Comparison of ENCODE assay signal across 7 cellular contexts in genomic region chr6:43608310-43608763, GRCh38. TPM values are rescaled to one million over a fixed set of nuclear protein-coding genes. Genes with fewer than 3 reads are reported as not detected.
DNase-seq lines count a peak whose midpoint lies in the region; FAIRE-seq and TF ChIP-seq lines count a peak whose summit lies in the region.

No MANE protein-coding gene starts in this region.

- 5% methylated on average over 5 of the region's 5 CpGs for WGBS in hepatocyte (ENCODE audit: low lambda C conversion rate, missing lambda C conversion rate)
- 4 to 7% (median 5%) methylated on average over 5 of the region's 5 CpGs for WGBS in small intestine, 3 donors

- H3K79me2 ChIP-seq in astrocyte (ENCODE audit: insufficient read depth, low read length) (no peaks in the 10 kb centered on the region), hepatocyte (no peaks in the 10 kb centered on the region)

- peak; percentile 74 for TF ChIP-seq CTCF in GM12865 (IDR thresholded peaks at IDR 0.05; ENCODE audit: insufficient read depth, low read depth, low read length, missing control alignments)
- peak; percentile 89 for TF ChIP-seq CTCF in astrocyte (IDR thresholded peaks at IDR 0.05; ENCODE audit: insufficient read depth, low read depth, low read length)
- peak; percentile 77 for TF ChIP-seq CTCF in hepatocyte (IDR thresholded peaks at IDR 0.05; ENCODE audit: poor library complexity)

- H3K9me3 ChIP-seq in astrocyte (ENCODE audit: insufficient read depth, low read depth, low read length): no peaks in the 10 kb centered on the region
- no peaks in the 10 kb centered on the region for H3K9me3 ChIP-seq in hepatocyte (ENCODE audit: low read depth)
- H3K9me3 ChIP-seq in small intestine (ENCODE audit: control insufficient read depth, low read depth): no peaks in the 10 kb centered on the region

- no peak overlapping the region for H3K9ac ChIP-seq in astrocyte (ENCODE audit: low read length)

- no peaks in the 10 kb centered on the region for H3K9me3 Mint-ChIP-seq in astrocyte (ENCODE audit: unreplicated experiment)

- no peaks in the 10 kb centered on the region for H3K27me3 Mint-ChIP-seq in astrocyte (ENCODE audit: low read depth, unreplicated experiment)

- H3K27ac ChIP-seq in astrocyte (ENCODE audit: low read depth, low read length) (no peak overlapping the region), hepatocyte (no peak overlapping the region), small intestine (ENCODE audit: low read depth in 1 of 2, low read length in 1 of 2) (no peak overlapping the region)

- FAIRE-seq in astrocyte (lab: Jason Lieb, UNC): no peak
- no peak for FAIRE-seq in small intestine (lab: Jason Lieb, UNC)

- peaks cover 29% of the 10 kb centered on the region for H3K36me3 ChIP-seq in astrocyte (ENCODE audit: insufficient read depth, low read length)
- no peaks in the 10 kb centered on the region for H3K36me3 ChIP-seq in hepatocyte (replicated peaks; ENCODE audit: insufficient read depth, low read depth)
- H3K36me3 ChIP-seq in small intestine (ENCODE audit: control insufficient read depth in 2 of 2, insufficient read depth in 2 of 2, low read length in 2 of 2): peaks cover 0 to 2% of the 10 kb centered on the region in 2 donors

- peak overlapping the region; percentile 16 for H3K27ac Mint-ChIP-seq in astrocyte (ENCODE audit: unreplicated experiment)

- H3K9me2 ChIP-seq in hepatocyte (replicated peaks; ENCODE audit: insufficient read depth): no peaks in the 10 kb centered on the region

- peak; percentile 71 for DNase-seq in GM12865 (ENCODE audit: low read depth)
- DNase-seq in NCI-H1694 (lab: John Stamatoyannopoulos, UW): peak; percentile 84
- peak in 4 of 5 donors; percentile 19 to 51 (median 35) for DNase-seq in T-helper 1 cell
- peak; percentile 61 for DNase-seq in astrocyte (ENCODE audit: low read depth)
- peak; percentile 87 for DNase-seq in hepatocyte (ENCODE audit: low spot score)
- DNase-seq in small intestine: peak; percentile 66
- no peak for DNase-seq in posterior vena cava (ENCODE audit: low spot score)

- peak overlapping the region; percentile 9 for H3K4me3 Mint-ChIP-seq in astrocyte (ENCODE audit: unreplicated experiment)

- no peak overlapping the region for H3K4me2 ChIP-seq in astrocyte (ENCODE audit: low read length)
- H3K4me2 ChIP-seq in hepatocyte: no peak overlapping the region

- H3K36me3 Mint-ChIP-seq in astrocyte (ENCODE audit: low read depth, unreplicated experiment): peaks cover 21% of the 10 kb centered on the region

- intact Hi-C loops in posterior vena cava (cut with DNase I): no loop called here

- H3K27me3 ChIP-seq in astrocyte (ENCODE audit: insufficient read depth, low read length): no peaks in the 10 kb centered on the region
- no peaks in the 10 kb centered on the region for H3K27me3 ChIP-seq in hepatocyte
- H3K27me3 ChIP-seq in small intestine (ENCODE audit: control insufficient read depth in 2 of 2, insufficient read depth in 2 of 2, low read length in 2 of 2): no peaks in the 10 kb centered on the region

- H4K20me1 ChIP-seq in astrocyte (ENCODE audit: insufficient read depth, low read length): peaks cover 8% of the 10 kb centered on the region
- no peaks in the 10 kb centered on the region for H4K20me1 ChIP-seq in hepatocyte (ENCODE audit: insufficient read depth, poor library complexity, severe bottlenecking)

- H3K4me3 ChIP-seq in GM12865 (ENCODE audit: low read depth, low read length) (no peak overlapping the region), astrocyte (ENCODE audit: insufficient read depth, low read depth, low read length) (no peak overlapping the region), hepatocyte (no peak overlapping the region), small intestine (ENCODE audit: low read depth in 1 of 2, low read length in 2 of 2) (no peak overlapping the region)

- H3K4me1 Mint-ChIP-seq in astrocyte (ENCODE audit: low read depth, unreplicated experiment): peaks cover 18% of the 10 kb centered on the region

- H2AFZ ChIP-seq in astrocyte (ENCODE audit: low read depth, low read length) (no peak overlapping the region), hepatocyte (no peak overlapping the region)

- H3K4me1 ChIP-seq in astrocyte (ENCODE audit: insufficient read depth, low read length): peaks cover 5% of the 10 kb centered on the region
- no peaks in the 10 kb centered on the region for H3K4me1 ChIP-seq in hepatocyte (ENCODE audit: insufficient read depth)
- no peaks in the 10 kb centered on the region for H3K4me1 ChIP-seq in small intestine (ENCODE audit: control insufficient read depth in 2 of 2, insufficient read depth in 1 of 2, low read depth in 1 of 2, low read length in 1 of 2)

RNA-seq across cellular contexts. Expression of gene GTPBP2, which starts 20.7 kb away (rescaled TPM):
- total RNA-seq in astrocyte (86.6 and 90.6 TPM in 2 replicates), hepatocyte (42.9 and 59.5 TPM in 2 replicates), posterior vena cava (10 to 100 TPM; 43.3 to 50.4 TPM)
- polyA plus RNA-seq in hepatocyte (21.9 and 28.7 TPM in 2 replicates), small intestine (10 to 100 TPM; 33.7 to 81.6 (median 49.9) TPM)

RNA-seq across cellular contexts. Expression of gene MAD2L1BP, which starts 27.3 kb away (rescaled TPM):
- 28.0 and 32.2 TPM in 2 replicates for total RNA-seq in astrocyte
- total RNA-seq in hepatocyte: 36.3 and 47.6 TPM in 2 replicates
- polyA plus RNA-seq in hepatocyte: 32.1 and 43.8 TPM in 2 replicates
- polyA plus RNA-seq in small intestine: 10 to 100 TPM; 38.1 to 59.4 (median 54.6) TPM
- 10 to 100 TPM; 12.0 to 15.5 TPM for total RNA-seq in posterior vena cava

RNA-seq across cellular contexts. Expression of gene POLH, which starts 32.4 kb away (rescaled TPM):
- total RNA-seq in astrocyte (53.0 and 58.0 TPM in 2 replicates), hepatocyte (7.4 and 8.9 TPM in 2 replicates), posterior vena cava (10 to 100 TPM; 11.0 to 16.7 TPM)
- polyA plus RNA-seq in hepatocyte (5.0 and 5.1 TPM in 2 replicates), small intestine (1 to 10 TPM; 2.0 to 4.0 (median 2.2) TPM)

RNA-seq across cellular contexts. Expression of gene XPO5, which starts 32.5 kb away (rescaled TPM):
- 53.0 and 62.6 TPM in 2 replicates for total RNA-seq in astrocyte
- 21.4 and 23.4 TPM in 2 replicates for total RNA-seq in hepatocyte
- polyA plus RNA-seq in hepatocyte: 12.0 and 16.2 TPM in 2 replicates
- polyA plus RNA-seq in small intestine: 10 to 100 TPM in 1 of 3 donors, 1 to 10 TPM in 2; 5.1 to 11.1 (median 6.5) TPM
- total RNA-seq in posterior vena cava: 10 to 100 TPM; 18.4 to 26.2 TPM

RNA-seq across cellular contexts. Expression of gene RSPH9, which starts 36.5 kb away (rescaled TPM):
- total RNA-seq in astrocyte (0.30 and 0.55 TPM in 2 replicates), hepatocyte (0.08 and 0.73 TPM in 2 replicates), posterior vena cava (under 1 TPM; 0.19 to 0.23 TPM)
- polyA plus RNA-seq in hepatocyte (1.8 and 2.8 TPM in 2 replicates), small intestine (1 to 10 TPM in 1 of 3 donors, under 1 TPM in 2; 0.42 to 1.1 (median 0.81) TPM)
